ENCODE assay signal across 22 cellular contexts in genomic region chr4:74168841-74169240, GRCh38.
"Had no signal": no experiment of that assay in that cellular context is flagged by ENCODE, and none has a peak within 500 bp of the region (broad histone marks: within the 10 kb centered on the region; RNA-seq: fewer than 3 reads in every experiment).

No MANE protein-coding gene starts in this region.

- H3K27me3 Mint-ChIP-seq: memory B cell; natural killer cell treated with Interleukin-12 subunit alpha and Interleukin-12 subunit beta and Interleukin-15 and Interleukin-18, amount 100 ng/mL, for 72 hours; type B pancreatic cell had no signal

- H3K9me3 ChIP-seq: esophagus squamous epithelium, gastroesophageal sphincter, left ventricle myocardium inferior, lower lobe of right lung, ovary, right atrium auricular region, suprapubic skin, thyroid gland had no signal

- H3K27me3 ChIP-seq: esophagus squamous epithelium, gastroesophageal sphincter, neural progenitor cell, ovary, right atrium auricular region, suprapubic skin, thyroid gland had no signal

- H3K4me3 ChIP-seq: esophagus squamous epithelium, gastroesophageal sphincter, left ventricle myocardium inferior, lower lobe of right lung, neural progenitor cell, ovary, right atrium auricular region, smooth muscle cell, suprapubic skin, thyroid gland had no signal

- ATAC-seq: gastroesophageal sphincter; lower lobe of right lung; natural killer cell treated with Interleukin-12 subunit alpha and Interleukin-12 subunit beta and Interleukin-15 and Interleukin-18, amount 100 ng/mL, for 72 hours; stimulated activated effector memory CD8-positive, alpha-beta T cell treated with anti-CD3 and anti-CD28 coated beads, Interleukin-12 subunit alpha, Interleukin-12 subunit beta, amount 100 ng/mL, for 72 hours; stimulated activated naive CD8-positive, alpha-beta T cell treated with anti-CD3 and anti-CD28 coated beads, Interleukin-15, Interleukin-2, amounts not matched to agents 100 U/mL and 50 U/mL, for 24 hours had no signal

- H3K4me1 ChIP-seq: esophagus squamous epithelium, gastroesophageal sphincter, left ventricle myocardium inferior, lower lobe of right lung, neural progenitor cell, right atrium auricular region, suprapubic skin, thyroid gland had no signal

- H3K27ac Mint-ChIP-seq: memory B cell; mesothelial cell of epicardium; natural killer cell treated with Interleukin-12 subunit alpha and Interleukin-12 subunit beta and Interleukin-15 and Interleukin-18, amount 100 ng/mL, for 72 hours; neural progenitor cell; stimulated activated effector memory CD8-positive, alpha-beta T cell treated with anti-CD3 and anti-CD28 coated beads, Interleukin-12 subunit alpha, Interleukin-12 subunit beta, amount 100 ng/mL, for 72 hours; type B pancreatic cell had no signal

- H3K36me3 Mint-ChIP-seq: memory B cell; natural killer cell treated with Interleukin-12 subunit alpha and Interleukin-12 subunit beta and Interleukin-15 and Interleukin-18, amount 100 ng/mL, for 72 hours; stimulated activated effector memory CD8-positive, alpha-beta T cell treated with anti-CD3 and anti-CD28 coated beads, Interleukin-12 subunit alpha, Interleukin-12 subunit beta, amount 100 ng/mL, for 72 hours had no signal

- H3K4me3 Mint-ChIP-seq: memory B cell; mesothelial cell of epicardium; natural killer cell treated with Interleukin-12 subunit alpha and Interleukin-12 subunit beta and Interleukin-15 and Interleukin-18, amount 100 ng/mL, for 72 hours; neural progenitor cell; stimulated activated effector memory CD8-positive, alpha-beta T cell treated with anti-CD3 and anti-CD28 coated beads, Interleukin-12 subunit alpha, Interleukin-12 subunit beta, amount 100 ng/mL, for 72 hours; type B pancreatic cell had no signal

- H3K36me3 ChIP-seq: gastroesophageal sphincter, left ventricle myocardium inferior, lower lobe of right lung, neural progenitor cell, ovary, right atrium auricular region, suprapubic skin, thyroid gland had no signal

- H3K4me1 Mint-ChIP-seq: neural progenitor cell had no signal

- H3K9me3 Mint-ChIP-seq: memory B cell; natural killer cell treated with Interleukin-12 subunit alpha and Interleukin-12 subunit beta and Interleukin-15 and Interleukin-18, amount 100 ng/mL, for 72 hours; neural progenitor cell; stimulated activated effector memory CD8-positive, alpha-beta T cell treated with anti-CD3 and anti-CD28 coated beads, Interleukin-12 subunit alpha, Interleukin-12 subunit beta, amount 100 ng/mL, for 72 hours; type B pancreatic cell had no signal

- DNase-seq: dermis blood vessel endothelial cell; esophagus squamous epithelium; glutamatergic neuron; islet precursor cell; left ventricle myocardium inferior; lower lobe of right lung; nucleus accumbens; ovary; stimulated activated CD4-positive, alpha-beta T cell treated with anti-CD3 and anti-CD28 coated beads, Interleukin-2, amount 100 ng/mL, for 48 hours; stimulated activated CD8-positive, alpha-beta memory T cell treated with anti-CD3 and anti-CD28 coated beads, Interleukin-4, amount 100 ng/mL, for 48 hours; stimulated activated naive CD8-positive, alpha-beta T cell treated with anti-CD3 and anti-CD28 coated beads, Interleukin-15, Interleukin-2, amounts not matched to agents 100 U/mL and 50 U/mL, for 24 hours; thyroid gland had no signal

- H3K27ac ChIP-seq: esophagus squamous epithelium, gastroesophageal sphincter, left ventricle myocardium inferior, lower lobe of right lung, neural progenitor cell, ovary, right atrium auricular region, suprapubic skin, thyroid gland had no signal
